In the genomic region with DNA sequence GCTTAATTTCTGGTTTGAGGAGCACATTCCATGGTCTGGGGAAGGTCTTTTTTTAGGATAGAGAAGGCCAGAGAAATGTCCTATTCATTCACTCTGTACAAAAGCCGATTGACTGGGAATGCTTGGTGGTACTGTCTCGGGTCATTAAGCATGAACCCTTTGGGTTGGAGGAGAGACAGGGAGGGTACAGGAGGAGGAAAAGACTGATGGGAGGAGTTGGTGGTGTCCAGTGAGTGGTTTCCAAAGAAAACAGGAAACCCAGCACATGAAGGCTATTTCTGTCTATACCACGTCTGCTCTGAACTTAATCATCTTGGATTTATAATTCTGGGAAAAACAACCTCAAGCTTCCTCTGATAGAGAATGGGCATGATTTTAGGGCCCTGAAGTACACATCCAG, we compare ENCODE assay signal across 12 cellular contexts.
DNase-seq lines count a peak whose midpoint lies in the region; ATAC-seq and TF ChIP-seq lines count a peak whose summit lies in the region.
"Had no signal": no experiment of that assay in that cellular context is flagged by ENCODE, and none has a peak within 500 bp of the region (broad histone marks: within the 10 kb centered on the region; RNA-seq: fewer than 3 reads in every experiment).

No MANE protein-coding gene starts in this region.

- TF ChIP-seq POLR2A in GM18505 (IDR thresholded peaks at IDR 0.05; ENCODE audit: borderline replicate concordance, extremely low read depth, insufficient read depth, insufficient read length), result no peak

- no peaks in the 10 kb centered on the region for H3K9me2 ChIP-seq in SK-N-SH

- CTCF ChIA-PET in SK-N-SH (lab: Yijun Ruan, JAX), result interaction anchor here (1.0 to 2.1 kb wide), 3 partner anchors 11 to 498 kb away, joined by 3 to 6 read pairs (median 4); no protein-coding TSS in a partner anchor

- peaks cover 44 to 53% of the 10 kb centered on the region in 2 experiments for H3K4me1 ChIP-seq in SK-N-SH (ENCODE audit: control insufficient read depth in 1 of 2, insufficient read depth in 2 of 2, low read depth in 1 of 2, low read length in 1 of 2)
- H3K4me1 ChIP-seq in SJSA1 (replicated peaks), result peaks cover 54% of the 10 kb centered on the region
- peaks cover 43% of the 10 kb centered on the region for H3K4me1 ChIP-seq in skeletal muscle satellite cell (ENCODE audit: control insufficient read depth, insufficient read depth, low read length)

- no peak for ATAC-seq in SK-N-SH treated with all-trans-retinoic acid at 6 μM for 48 hours
- ATAC-seq in GM18505 (IDR thresholded peaks at IDR 0.05; ENCODE audit: unreplicated experiment), result no peak

- H3K27me3 Mint-ChIP-seq in type B pancreatic cell, result no peaks in the 10 kb centered on the region

- H3K27me3 ChIP-seq in SK-N-SH (ENCODE audit: insufficient read depth), result no peaks in the 10 kb centered on the region
- no peaks in the 10 kb centered on the region for H3K27me3 ChIP-seq in SJSA1 (replicated peaks)
- no peaks in the 10 kb centered on the region for H3K27me3 ChIP-seq in skeletal muscle satellite cell (ENCODE audit: control insufficient read depth, insufficient read depth, low read length)
- H3K27me3 ChIP-seq: hepatocyte had no signal

- TF ChIP-seq CTCF in SK-N-SH (IDR thresholded peaks at IDR 0.05) (no peak), type B pancreatic cell (conservative IDR thresholded peaks at IDR 0.05) (no peak)

- peaks cover 100% of the 10 kb centered on the region for H3K79me2 ChIP-seq in SK-N-SH (ENCODE audit: insufficient read depth)

- WGBS in SK-N-SH (ENCODE audit: low lambda C conversion rate), result 57% methylated on average over 3 of the region's 3 CpGs

- POLR2A ChIA-PET in SK-N-SH (lab: Yijun Ruan, JAX), result no interaction called here

- TF ChIP-seq EP300 in SK-N-SH (IDR thresholded peaks at IDR 0.05; ENCODE audit: borderline replicate concordance in 1 of 2, low read depth in 1 of 2, low read length in 1 of 2), result no peak

- H3F3A ChIP-seq in SK-N-SH (replicated peaks; ENCODE audit: insufficient read depth), result peaks cover 10% of the 10 kb centered on the region

- H3K9me3 Mint-ChIP-seq in type B pancreatic cell, result no peaks in the 10 kb centered on the region

- H3K4me2 ChIP-seq in SK-N-SH, result peak overlapping the region; percentile 51
- H3K4me2 ChIP-seq in skeletal muscle satellite cell (ENCODE audit: low read length), result peak overlapping the region; percentile 60
- H3K4me2 ChIP-seq: hepatocyte had no signal

- peaks cover 100% of the 10 kb centered on the region for H4K20me1 ChIP-seq in SK-N-SH (ENCODE audit: insufficient read depth)

- peak overlapping the region in 1 of 2 experiments; percentile 84; a peak in 2 of 4 replicates for H3K27ac ChIP-seq in SK-N-SH (ENCODE audit: low read depth in 2 of 2, low read length in 1 of 2)
- peak overlapping the region; percentile 64; the same call in 1 of the 2 replicates for H3K27ac ChIP-seq in SJSA1
- H3K27ac ChIP-seq: hepatocyte had no signal

- no peak for DNase-seq in SK-N-SH
- DNase-seq in SJSA1 (ENCODE audit: low read depth in 1 of 2, low spot score in 2 of 2), result no peak
- peak; percentile 53 for DNase-seq in fibroblast of gingiva (ENCODE audit: low read depth)
- no peak for DNase-seq in type B pancreatic cell (ENCODE audit: extremely low spot score, unreplicated experiment)
- no peak for DNase-seq in NCI-H82 (lab: John Stamatoyannopoulos, UW)
- DNase-seq: 8988T, activated gamma-delta T cell, GDM1 had no signal

- no peak for TF ChIP-seq RAD21 in SK-N-SH (IDR thresholded peaks at IDR 0.05; ENCODE audit: low read length)

- H3K9me3 ChIP-seq in SK-N-SH (no peaks in the 10 kb centered on the region), SJSA1 (replicated peaks) (no peaks in the 10 kb centered on the region), skeletal muscle satellite cell (replicated peaks; ENCODE audit: low read length) (no peaks in the 10 kb centered on the region)

- no peak overlapping the region for H3K4me3 Mint-ChIP-seq in type B pancreatic cell

- no peak overlapping the region for H2AFZ ChIP-seq in SK-N-SH (ENCODE audit: low read depth)
- H2AFZ ChIP-seq: hepatocyte had no signal

- peaks cover 17% of the 10 kb centered on the region for H3K4me1 Mint-ChIP-seq in type B pancreatic cell (ENCODE audit: unreplicated experiment)

- H3K27ac Mint-ChIP-seq in type B pancreatic cell, result no peak overlapping the region

- H3K9ac ChIP-seq in SK-N-SH (no peak overlapping the region), skeletal muscle satellite cell (ENCODE audit: low read depth, low read length) (peak overlapping the region; percentile 19)

- no peaks in the 10 kb centered on the region for H3K36me3 Mint-ChIP-seq in type B pancreatic cell

- no peak overlapping the region for H3K4me3 ChIP-seq in SK-N-SH (ENCODE audit: low read depth in 2 of 2, low read length in 1 of 2)
- H3K4me3 ChIP-seq in SJSA1, result no peak overlapping the region
- H3K4me3 ChIP-seq in skeletal muscle satellite cell (ENCODE audit: low read length), result peak overlapping the region; percentile 40
- H3K4me3 ChIP-seq: hepatocyte had no signal

- H3K36me3 ChIP-seq in SK-N-SH (replicated peaks in 1 of 2; ENCODE audit: control insufficient read depth in 1 of 2, insufficient read depth in 2 of 2, low read length in 1 of 2) (peaks cover 0 to 29% of the 10 kb centered on the region in 2 experiments), SJSA1 (no peaks in the 10 kb centered on the region), skeletal muscle satellite cell (ENCODE audit: insufficient read depth, low read length) (no peaks in the 10 kb centered on the region)

TF ChIP-seq in SK-N-SH, 30 proteins besides CTCF, POLR2A, EP300 and RAD21 (continues in another document):
- TF ChIP-seq TEAD4 (IDR thresholded peaks at IDR 0.05; ENCODE audit: borderline replicate concordance, insufficient read depth) (no peak), RXRA (IDR thresholded peaks at IDR 0.05; ENCODE audit: borderline replicate concordance, low read depth) (no peak), FOSL2 (IDR thresholded peaks at IDR 0.05; ENCODE audit: borderline replicate concordance, low read depth) (no peak), POLR2AphosphoS5 (IDR thresholded peaks at IDR 0.05; ENCODE audit: low read depth, low read length) (no peak), GATA2 (CRISPR knock-in tag; IDR thresholded peaks at IDR 0.05) (no peak), TAF1 (IDR thresholded peaks at IDR 0.05; ENCODE audit: borderline replicate concordance, low read depth, low read length) (no peak), FOXJ3 (CRISPR knock-in tag; IDR thresholded peaks at IDR 0.05) (no peak)
- TF ChIP-seq, protein P1, sequence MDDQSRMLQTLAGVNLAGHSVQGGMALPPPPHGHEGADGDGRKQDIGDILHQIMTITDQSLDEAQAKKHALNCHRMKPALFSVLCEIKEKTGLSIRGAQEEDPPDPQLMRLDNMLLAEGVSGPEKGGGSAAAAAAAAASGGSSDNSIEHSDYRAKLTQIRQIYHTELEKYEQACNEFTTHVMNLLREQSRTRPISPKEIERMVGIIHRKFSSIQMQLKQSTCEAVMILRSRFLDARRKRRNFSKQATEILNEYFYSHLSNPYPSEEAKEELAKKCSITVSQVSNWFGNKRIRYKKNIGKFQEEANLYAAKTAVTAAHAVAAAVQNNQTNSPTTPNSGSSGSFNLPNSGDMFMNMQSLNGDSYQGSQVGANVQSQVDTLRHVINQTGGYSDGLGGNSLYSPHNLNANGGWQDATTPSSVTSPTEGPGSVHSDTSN (IDR thresholded peaks at IDR 0.05), result no peak
- TF ChIP-seq, protein P2, sequence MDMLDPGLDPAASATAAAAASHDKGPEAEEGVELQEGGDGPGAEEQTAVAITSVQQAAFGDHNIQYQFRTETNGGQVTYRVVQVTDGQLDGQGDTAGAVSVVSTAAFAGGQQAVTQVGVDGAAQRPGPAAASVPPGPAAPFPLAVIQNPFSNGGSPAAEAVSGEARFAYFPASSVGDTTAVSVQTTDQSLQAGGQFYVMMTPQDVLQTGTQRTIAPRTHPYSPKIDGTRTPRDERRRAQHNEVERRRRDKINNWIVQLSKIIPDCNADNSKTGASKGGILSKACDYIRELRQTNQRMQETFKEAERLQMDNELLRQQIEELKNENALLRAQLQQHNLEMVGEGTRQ (IDR thresholded peaks at IDR 0.05; ENCODE audit: borderline replicate concordance, low read depth, low read length), result no peak

TF ChIP-seq in SK-N-SH treated with all-trans-retinoic acid at 6 μM for 48 hours, 23 proteins besides CTCF, POLR2A, EP300 and RAD21 (continues in another document):
- TF ChIP-seq ISL1 (CRISPR knock-in tag; IDR thresholded peaks at IDR 0.05) (no peak), ZNF70 (CRISPR knock-in tag; IDR thresholded peaks at IDR 0.05) (no peak)
- TF ChIP-seq, protein P3, sequence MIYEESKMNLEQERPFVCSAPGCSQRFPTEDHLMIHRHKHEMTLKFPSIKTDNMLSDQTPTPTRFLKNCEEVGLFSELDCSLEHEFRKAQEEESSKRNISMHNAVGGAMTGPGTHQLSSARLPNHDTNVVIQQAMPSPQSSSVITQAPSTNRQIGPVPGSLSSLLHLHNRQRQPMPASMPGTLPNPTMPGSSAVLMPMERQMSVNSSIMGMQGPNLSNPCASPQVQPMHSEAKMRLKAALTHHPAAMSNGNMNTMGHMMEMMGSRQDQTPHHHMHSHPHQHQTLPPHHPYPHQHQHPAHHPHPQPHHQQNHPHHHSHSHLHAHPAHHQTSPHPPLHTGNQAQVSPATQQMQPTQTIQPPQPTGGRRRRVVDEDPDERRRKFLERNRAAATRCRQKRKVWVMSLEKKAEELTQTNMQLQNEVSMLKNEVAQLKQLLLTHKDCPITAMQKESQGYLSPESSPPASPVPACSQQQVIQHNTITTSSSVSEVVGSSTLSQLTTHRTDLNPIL (CRISPR knock-in tag; IDR thresholded peaks at IDR 0.05; ENCODE audit: low read depth), result no peak
- TF ChIP-seq, protein P4, sequence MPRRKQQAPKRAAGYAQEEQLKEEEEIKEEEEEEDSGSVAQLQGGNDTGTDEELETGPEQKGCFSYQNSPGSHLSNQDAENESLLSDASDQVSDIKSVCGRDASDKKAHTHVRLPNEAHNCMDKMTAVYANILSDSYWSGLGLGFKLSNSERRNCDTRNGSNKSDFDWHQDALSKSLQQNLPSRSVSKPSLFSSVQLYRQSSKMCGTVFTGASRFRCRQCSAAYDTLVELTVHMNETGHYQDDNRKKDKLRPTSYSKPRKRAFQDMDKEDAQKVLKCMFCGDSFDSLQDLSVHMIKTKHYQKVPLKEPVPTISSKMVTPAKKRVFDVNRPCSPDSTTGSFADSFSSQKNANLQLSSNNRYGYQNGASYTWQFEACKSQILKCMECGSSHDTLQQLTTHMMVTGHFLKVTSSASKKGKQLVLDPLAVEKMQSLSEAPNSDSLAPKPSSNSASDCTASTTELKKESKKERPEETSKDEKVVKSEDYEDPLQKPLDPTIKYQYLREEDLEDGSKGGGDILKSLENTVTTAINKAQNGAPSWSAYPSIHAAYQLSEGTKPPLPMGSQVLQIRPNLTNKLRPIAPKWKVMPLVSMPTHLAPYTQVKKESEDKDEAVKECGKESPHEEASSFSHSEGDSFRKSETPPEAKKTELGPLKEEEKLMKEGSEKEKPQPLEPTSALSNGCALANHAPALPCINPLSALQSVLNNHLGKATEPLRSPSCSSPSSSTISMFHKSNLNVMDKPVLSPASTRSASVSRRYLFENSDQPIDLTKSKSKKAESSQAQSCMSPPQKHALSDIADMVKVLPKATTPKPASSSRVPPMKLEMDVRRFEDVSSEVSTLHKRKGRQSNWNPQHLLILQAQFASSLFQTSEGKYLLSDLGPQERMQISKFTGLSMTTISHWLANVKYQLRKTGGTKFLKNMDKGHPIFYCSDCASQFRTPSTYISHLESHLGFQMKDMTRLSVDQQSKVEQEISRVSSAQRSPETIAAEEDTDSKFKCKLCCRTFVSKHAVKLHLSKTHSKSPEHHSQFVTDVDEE (CRISPR knock-in tag; IDR thresholded peaks at IDR 0.05), result no peak
